8 cellular contexts compared by ENCODE assay signal in genomic region chr11:48001438-48002021, GRCh38. TPM values are rescaled to one million over a fixed set of nuclear protein-coding genes. Genes with fewer than 3 reads are reported as not detected.
A peak's percentile ranks its signal among the peaks of the same experiment; 100 is the strongest.
DNase-seq lines count a peak whose midpoint lies in the region; ATAC-seq and TF ChIP-seq lines count a peak whose summit lies in the region.

No MANE protein-coding gene starts in this region.

- H3K9ac ChIP-seq in fibroblast of lung (ENCODE audit: insufficient read depth, low read length) = no peak overlapping the region

- POLR2A ChIA-PET in activated CD4-positive, alpha-beta memory T cell treated with anti-CD3 and anti-CD28 coated beads, Interleukin-2, amount 10 ng/mL, durations not matched to agents 7 days and 5 days (lab: Charles Lee) = interaction anchor here (0.7 to 24.8 kb wide), 27 partner anchors 9 to 286 kb away, joined by 3 to 519 read pairs (median 5); partner anchors contain the start of genes AGBL2, NUP160 and PTPRJ

- peak overlapping the region; percentile 39 for H3K27ac ChIP-seq in ACC112 (ENCODE audit: low read depth, low read length)
- no peak overlapping the region for H3K27ac ChIP-seq in fibroblast of lung (ENCODE audit: insufficient read depth, low read length)

- H2AFZ ChIP-seq in ACC112 (ENCODE audit: low read length, unreplicated experiment) (no peak overlapping the region), fibroblast of lung (ENCODE audit: low read length) (no peak overlapping the region)

- peaks cover 35% of the 10 kb centered on the region for H3K36me3 Mint-ChIP-seq in activated CD4-positive, alpha-beta memory T cell treated with anti-CD3 and anti-CD28 coated beads, Interleukin-2, amount 10 ng/mL, durations not matched to agents 7 days and 5 days (ENCODE audit: low read depth)

- no peak for TF ChIP-seq CTCF in fibroblast of lung (conservative IDR thresholded peaks at IDR 0.05 in 1 of 2, IDR thresholded peaks at IDR 0.05 in 1 of 2; ENCODE audit: low read depth in 1 of 2, low read length in 2 of 2)

- ATAC-seq in GM19395 (IDR thresholded peaks at IDR 0.05; ENCODE audit: unreplicated experiment) = peak; percentile 81
- peak; percentile 77 for ATAC-seq in HG03521 (IDR thresholded peaks at IDR 0.05; ENCODE audit: unreplicated experiment)

- peak overlapping the region; percentile 100 for H3K27ac Mint-ChIP-seq in activated CD4-positive, alpha-beta memory T cell treated with anti-CD3 and anti-CD28 coated beads, Interleukin-2, amount 10 ng/mL, durations not matched to agents 7 days and 5 days

- H3K4me1 Mint-ChIP-seq in activated CD4-positive, alpha-beta memory T cell treated with anti-CD3 and anti-CD28 coated beads, Interleukin-2, amount 10 ng/mL, durations not matched to agents 7 days and 5 days = peaks cover 90% of the 10 kb centered on the region

- H3K79me2 ChIP-seq in ACC112 (ENCODE audit: control insufficient read depth, insufficient read depth, low read length, unreplicated experiment) (peaks cover 27% of the 10 kb centered on the region), fibroblast of lung (ENCODE audit: control insufficient read depth, insufficient read depth, low read length) (peaks cover 8% of the 10 kb centered on the region)

- no peak overlapping the region for H3K4me3 ChIP-seq in ACC112 (ENCODE audit: low read depth, low read length)
- H3K4me3 ChIP-seq in fibroblast of lung (replicated peaks in 1 of 4; ENCODE audit: control extremely low read depth in 1 of 4, insufficient read depth in 1 of 4, low read depth in 3 of 4, low read length in 4 of 4) = no peak overlapping the region

- CTCF ChIA-PET in activated CD4-positive, alpha-beta memory T cell treated with anti-CD3 and anti-CD28 coated beads, Interleukin-2, amount 10 ng/mL, durations not matched to agents 7 days and 5 days (lab: Charles Lee) = interaction anchor here (0.6 to 4.4 kb wide), 18 partner anchors 9 to 111 kb away, joined by 3 to 25 read pairs (median 4); no protein-coding TSS in a partner anchor

- no peaks in the 10 kb centered on the region for H3K9me3 Mint-ChIP-seq in activated CD4-positive, alpha-beta memory T cell treated with anti-CD3 and anti-CD28 coated beads, Interleukin-2, amount 10 ng/mL, durations not matched to agents 7 days and 5 days

- H3K27me3 Mint-ChIP-seq in activated CD4-positive, alpha-beta memory T cell treated with anti-CD3 and anti-CD28 coated beads, Interleukin-2, amount 10 ng/mL, durations not matched to agents 7 days and 5 days = no peaks in the 10 kb centered on the region

- DNase-seq in activated CD4-positive, alpha-beta memory T cell treated with anti-CD3 and anti-CD28 coated beads, Interleukin-2, amount 10 ng/mL, durations not matched to agents 7 days and 5 days = peak; percentile 93
- DNase-seq in fibroblast of lung (ENCODE audit: low read depth in 2 of 2) = peak; percentile 86 to 87
- peak; percentile 77 for DNase-seq in stimulated activated CD4-positive, alpha-beta T cell treated with anti-CD3 and anti-CD28 coated beads, Interleukin-2, amount 100 ng/mL, for 4 hours (ENCODE audit: low read depth)
- no peak for DNase-seq in globus pallidus (ENCODE audit: low spot score)
- DNase-seq in islet precursor cell = no peak

- H3K4me1 ChIP-seq in ACC112 (ENCODE audit: control insufficient read depth, insufficient read depth, low read length, unreplicated experiment) = peaks cover 40% of the 10 kb centered on the region
- peaks cover 8% of the 10 kb centered on the region for H3K4me1 ChIP-seq in fibroblast of lung (ENCODE audit: control insufficient read depth, extremely low read depth, insufficient read depth, low read length)

- H3K4me2 ChIP-seq in fibroblast of lung (ENCODE audit: extremely low read depth, insufficient read depth, low read length) = peak overlapping the region; percentile 2

- H4K20me1 ChIP-seq in fibroblast of lung (ENCODE audit: control insufficient read depth, extremely low read depth, insufficient read depth, low read length) = no peaks in the 10 kb centered on the region

- no peaks in the 10 kb centered on the region for H3K36me3 ChIP-seq in ACC112 (ENCODE audit: insufficient read depth, low read length)
- H3K36me3 ChIP-seq in fibroblast of lung (ENCODE audit: control insufficient read depth, insufficient read depth, low read length) = no peaks in the 10 kb centered on the region

- H3K4me3 Mint-ChIP-seq in activated CD4-positive, alpha-beta memory T cell treated with anti-CD3 and anti-CD28 coated beads, Interleukin-2, amount 10 ng/mL, durations not matched to agents 7 days and 5 days = peak overlapping the region; percentile 43

- H3K27me3 ChIP-seq in ACC112 (ENCODE audit: insufficient read depth, low read length) (no peaks in the 10 kb centered on the region), fibroblast of lung (ENCODE audit: control insufficient read depth, insufficient read depth, low read length) (no peaks in the 10 kb centered on the region)

- no peaks in the 10 kb centered on the region for H3K9me3 ChIP-seq in fibroblast of lung (ENCODE audit: control insufficient read depth, insufficient read depth, low read depth, low read length)

RNA-seq across cellular contexts. Expression of gene PTPRJ, which starts 21.2 kb away (rescaled TPM):
- 10 to 100 TPM; 83.0 to 89.1 TPM for total RNA-seq in activated CD4-positive, alpha-beta memory T cell treated with anti-CD3 and anti-CD28 coated beads, Interleukin-2, amount 10 ng/mL, durations not matched to agents 7 days and 5 days
- 3.9 and 5.8 TPM in 2 replicates for total RNA-seq in fibroblast of lung
- polyA plus RNA-seq in fibroblast of lung = 2.4 and 5.3 TPM in 2 replicates
- 4.0 and 11.5 TPM in 2 replicates for polyA plus RNA-seq in fibroblast of lung (2012)
- polyA minus RNA-seq in fibroblast of lung (ENCODE audit: low replicate concordance) = 9.1 and 16.5 TPM in 2 replicates

Comparison
In these comparisons a context has a peak if more than half of its experiments do, and no peak if none do; other contexts are left out.
1. DNase-seq: peak in activated CD4-positive, alpha-beta memory T cell treated with anti-CD3 and anti-CD28 coated beads, Interleukin-2, amount 10 ng/mL, durations not matched to agents 7 days and 5 days (single experiment), fibroblast of lung (2 of 2) and stimulated activated CD4-positive, alpha-beta T cell treated with anti-CD3 and anti-CD28 coated beads, Interleukin-2, amount 100 ng/mL, for 4 hours (single experiment); none in globus pallidus (single experiment) and islet precursor cell (single experiment).
2. RNA of gene PTPRJ, which starts 21.2 kb away (total RNA-seq): 83.0 to 89.1 TPM in activated CD4-positive, alpha-beta memory T cell treated with anti-CD3 and anti-CD28 coated beads, Interleukin-2, amount 10 ng/mL, durations not matched to agents 7 days and 5 days; 3.9 to 5.8 TPM in fibroblast of lung; every median in the first group is over 10 times any median in the second.